Comparison of ENCODE assay signal across 16 cellular contexts in the genomic region with DNA sequence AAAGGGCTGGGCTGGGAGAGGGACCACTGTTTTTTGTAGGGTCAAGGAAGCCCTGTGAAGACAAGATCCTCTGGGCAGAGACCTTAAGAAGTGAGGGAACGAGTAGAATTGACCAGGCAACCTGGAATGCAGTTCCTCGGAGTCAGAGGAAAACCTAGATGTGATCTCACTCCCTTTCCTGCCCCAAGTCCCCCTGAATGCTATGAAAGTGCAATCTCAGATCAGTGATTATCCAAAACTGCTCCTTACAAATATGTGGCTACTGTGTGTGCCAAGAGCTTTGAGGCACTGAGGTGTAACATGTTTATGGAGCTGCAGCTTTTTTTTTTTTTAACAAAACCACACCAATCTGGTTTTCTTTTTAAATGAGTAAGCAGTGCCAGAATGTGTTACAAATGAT. TPM values are rescaled to one million over a fixed set of nuclear protein-coding genes. Genes with fewer than 3 reads are reported as not detected.
DNase-seq lines count a peak whose midpoint lies in the region; TF ChIP-seq lines count a peak whose summit lies in the region.
"Had no signal": no experiment of that assay in that cellular context is flagged by ENCODE, and none has a peak within 500 bp of the region (broad histone marks: within the 10 kb centered on the region; RNA-seq: fewer than 3 reads in every experiment).

No MANE protein-coding gene starts in this region.

- H4K5ac ChIP-seq in mesendoderm (ENCODE audit: low read length), result no peak overlapping the region

- no peaks in the 10 kb centered on the region for H3K9me3 ChIP-seq in A673 (ENCODE audit: low read depth, low read length, poor library complexity, severe bottlenecking)
- H3K9me3 ChIP-seq: upper lobe of right lung had no signal

- H2BK120ac ChIP-seq in mesendoderm (ENCODE audit: low read depth, low read length), result no peak overlapping the region

- no peak overlapping the region for H4K8ac ChIP-seq in mesendoderm (ENCODE audit: low read depth, low read length)

- no peak overlapping the region for H2BK15ac ChIP-seq in mesendoderm (replicated peaks; ENCODE audit: low read depth)

- H3K79me1 ChIP-seq in mesendoderm (ENCODE audit: low read length), result no peaks in the 10 kb centered on the region

- H2AK5ac ChIP-seq in mesendoderm (ENCODE audit: low read length), result no peak overlapping the region

- intact Hi-C loops in A673 (cut with micrococcal nuclease; ENCODE audit: unreplicated experiment), result no loop called here

- H3K18ac ChIP-seq in mesendoderm (ENCODE audit: low read length), result no peak overlapping the region

- H3K36me3 ChIP-seq in mesendoderm (ENCODE audit: control insufficient read depth, insufficient read depth, low read length) (no peaks in the 10 kb centered on the region), A673 (ENCODE audit: insufficient read depth, low read length, poor library complexity, severe bottlenecking) (no peaks in the 10 kb centered on the region)
- H3K36me3 ChIP-seq: upper lobe of right lung had no signal

- no peak overlapping the region for H3K9ac ChIP-seq in mesendoderm (ENCODE audit: low read length)

- H3K27ac ChIP-seq in mesendoderm (ENCODE audit: low read depth, low read length) (no peak overlapping the region), A673 (ENCODE audit: low read depth, low read length, poor library complexity, severe bottlenecking) (no peak overlapping the region)
- H3K27ac ChIP-seq: upper lobe of right lung had no signal

- POLR2A ChIA-PET in A673 (lab: Charles Lee; ENCODE audit: low non-redundant PET), result no interaction called here

- peak; percentile 69 for DNase-seq in EH (ENCODE audit: low read depth)
- DNase-seq in cardiac fibroblast (ENCODE audit: low read depth in 2 of 2), result peak; percentile 39 to 53
- DNase-seq in mesendoderm, result peak; percentile 22
- no peak for DNase-seq in SW480 (ENCODE audit: low spot score)
- no peak for DNase-seq in A673 (ENCODE audit: low spot score)
- no peak for DNase-seq in SK-N-DZ (ENCODE audit: low spot score)
- no peak for DNase-seq in activated effector memory CD4-positive, alpha-beta T cell treated with Interleukin-2 at 50 U/mL for 16 hours
- DNase-seq: activated CD4-positive, alpha-beta T cell treated with anti-CD3 and anti-CD28 coated beads, Interleukin-2, amount 50 U/mL, for 48 hours; CD8-positive, alpha-beta T cell; effector memory CD8-positive, alpha-beta T cell; glutamatergic neuron; left colon; NCI-H2081; upper lobe of right lung had no signal

- no peak overlapping the region for H3K56ac ChIP-seq in mesendoderm (ENCODE audit: low read length)

- H3K27me3 ChIP-seq in mesendoderm (ENCODE audit: insufficient read depth, low read length, poor library complexity) (no peaks in the 10 kb centered on the region), A673 (replicated peaks; ENCODE audit: insufficient read depth, low read depth, low read length, poor library complexity) (no peaks in the 10 kb centered on the region)
- H3K27me3 ChIP-seq: upper lobe of right lung had no signal

- TF ChIP-seq RAD21 in Ishikawa (IDR thresholded peaks at IDR 0.05; ENCODE audit: low read depth), result no peak

- TF ChIP-seq CTCF in cardiac fibroblast (IDR thresholded peaks at IDR 0.05; ENCODE audit: low read depth, low read length) (no peak), A673 (conservative IDR thresholded peaks at IDR 0.05; ENCODE audit: low read depth, low read length) (no peak)

- TF ChIP-seq EP300 in Ishikawa (IDR thresholded peaks at IDR 0.05; ENCODE audit: borderline replicate concordance), result 0 out of 2 replicates have a peak, but pooled peaks have one; percentile 10

- H3K4me2 ChIP-seq in mesendoderm (ENCODE audit: low read length), result no peak overlapping the region
- H3K4me2 ChIP-seq: GM23338 had no signal

- H3K4me1 ChIP-seq in mesendoderm (ENCODE audit: control insufficient read depth, low read depth, low read length) (no peaks in the 10 kb centered on the region), A673 (ENCODE audit: insufficient read depth, low read length, poor library complexity, severe bottlenecking) (peaks cover 8% of the 10 kb centered on the region)

- no peak overlapping the region for H3K4ac ChIP-seq in mesendoderm (ENCODE audit: low read depth, low read length)

- no TSS peak for BruUV-seq in A673 (replicated peaks; lab: Mats Ljungman, UMichigan)

- H3K23ac ChIP-seq in mesendoderm (ENCODE audit: low read length), result no peak overlapping the region

- no CpG with 5 or more reads among the region's 2 CpGs for WGBS in mesendoderm (ENCODE audit: extremely low coverage, insufficient coverage, low lambda C conversion rate)

- no peaks in the 10 kb centered on the region for H3K79me2 ChIP-seq in mesendoderm (ENCODE audit: control insufficient read depth, insufficient read depth, low read length)

- CTCF ChIA-PET in A673 (lab: Charles Lee), result no interaction called here

- no peak overlapping the region for H3K4me3 ChIP-seq in cardiac fibroblast (replicated peaks in 1 of 2; ENCODE audit: low read depth in 2 of 2, low read length in 2 of 2)
- H3K4me3 ChIP-seq in mesendoderm (ENCODE audit: low read length), result no peak overlapping the region
- no peak overlapping the region for H3K4me3 ChIP-seq in A673 (ENCODE audit: low read depth, low read length, poor library complexity, severe bottlenecking)
- H3K4me3 ChIP-seq: GM23338, upper lobe of right lung had no signal

- H2BK5ac ChIP-seq in mesendoderm (ENCODE audit: low read length), result no peak overlapping the region

TF ChIP-seq in Ishikawa, 13 proteins besides CTCF, POLR2A, EP300 and RAD21:
- TF ChIP-seq NFIC (IDR thresholded peaks at IDR 0.05) (0 out of 2 replicates have a peak, but pooled peaks have one; percentile 31), TEAD4 (IDR thresholded peaks at IDR 0.05) (peak; percentile 26; the same call in 1 of the 2 replicates), MAX (IDR thresholded peaks at IDR 0.05) (no peak)

RNA-seq across cellular contexts. Expression of gene THSD4, which starts 35.8 kb away (rescaled TPM):
- polyA plus RNA-seq in mesendoderm (2013, experiment 1 of 2), result 1.3 TPM
- polyA plus RNA-seq in mesendoderm (2013, experiment 2 of 2), result 1.1 TPM
- total RNA-seq in A673 (2021), result 2.4 and 3.5 TPM in 2 replicates
- not detected in 2 replicates for polyA plus RNA-seq in SK-N-DZ (2014; cell fraction: cytosol; rRNA removed)
- polyA plus RNA-seq in SK-N-DZ (2014; cell fraction: nucleus; rRNA removed), result not detected in 2 replicates
- total RNA-seq: CD8-positive, alpha-beta T cell had no signal

Comparison
In these comparisons a context has a peak if more than half of its experiments do, and no peak if none do; other contexts are left out.
1. DNase-seq: peak in EH (single experiment), cardiac fibroblast (2 of 2) and mesendoderm (single experiment); none in SW480 (single experiment), A673 (single experiment), SK-N-DZ (single experiment) and activated effector memory CD4-positive, alpha-beta T cell treated with Interleukin-2 at 50 U/mL for 16 hours (single experiment).